ENCODE assay signal across 24 cellular contexts in genomic region chr1:208917281-208917680, GRCh38.
"Had no signal": no experiment of that assay in that cellular context is flagged by ENCODE, and none has a peak within 500 bp of the region (broad histone marks: within the 10 kb centered on the region; RNA-seq: fewer than 3 reads in every experiment).

No MANE protein-coding gene starts in this region.

- H3K4me3 Mint-ChIP-seq: activated CD4-positive, alpha-beta memory T cell treated with anti-CD3 and anti-CD28 coated beads, Interleukin-2, amount 10 ng/mL, durations not matched to agents 7 days and 5 days; activated CD4-positive, alpha-beta T cell treated with anti-CD3 and anti-CD28 coated beads, Interleukin-2, amount 10 ng/mL, durations not matched to agents 24 days and 14 days; activated naive CD4-positive, alpha-beta T cell treated with anti-CD3 and anti-CD28 coated beads, Interleukin-2, amount 50 U/mL, for 24 hours; brain; memory B cell; nephron progenitor cell had no signal

- H3K27ac ChIP-seq: esophagus squamous epithelium, gastrocnemius medialis, spleen, testis, vagina had no signal

- ATAC-seq: gastrocnemius medialis, left cardiac atrium had no signal

- H3K36me3 ChIP-seq: esophagus squamous epithelium, gastrocnemius medialis, spleen, vagina had no signal

- H3K4me1 Mint-ChIP-seq: activated CD4-positive, alpha-beta memory T cell treated with anti-CD3 and anti-CD28 coated beads, Interleukin-2, amount 10 ng/mL, durations not matched to agents 7 days and 5 days; activated CD4-positive, alpha-beta T cell treated with anti-CD3 and anti-CD28 coated beads, Interleukin-2, amount 10 ng/mL, durations not matched to agents 24 days and 14 days; activated naive CD4-positive, alpha-beta T cell treated with anti-CD3 and anti-CD28 coated beads, Interleukin-2, amount 50 U/mL, for 24 hours had no signal

- H3K4me3 ChIP-seq: esophagus squamous epithelium, gastrocnemius medialis, spleen, testis, vagina had no signal

- DNase-seq: activated CD4-positive, alpha-beta memory T cell treated with anti-CD3 and anti-CD28 coated beads, Interleukin-2, amount 10 ng/mL, durations not matched to agents 7 days and 5 days; activated CD4-positive, alpha-beta T cell treated with anti-CD3 and anti-CD28 coated beads, Interleukin-2, amount 10 ng/mL, durations not matched to agents 24 days and 14 days; activated gamma-delta T cell; aorta; central memory CD4-positive, alpha-beta T cell; dermis blood vessel endothelial cell; effector CD8-positive, alpha-beta T cell; esophagus squamous epithelium; gastrocnemius medialis; hippocampal formation; left cardiac atrium; nephron progenitor cell; retina; spleen; stimulated activated CD4-positive, alpha-beta T cell treated with anti-CD3 and anti-CD28 coated beads, Interleukin-4, amount 100 ng/mL, for 1 hour; stimulated activated naive CD4-positive, alpha-beta T cell; T-helper 1 cell; T1000; testis had no signal

- H3K27me3 ChIP-seq: esophagus squamous epithelium, gastrocnemius medialis, spleen, testis, vagina had no signal

- H3K4me1 ChIP-seq: gastrocnemius medialis, spleen, testis, vagina had no signal

- H3K9me3 Mint-ChIP-seq: activated CD4-positive, alpha-beta memory T cell treated with anti-CD3 and anti-CD28 coated beads, Interleukin-2, amount 10 ng/mL, durations not matched to agents 7 days and 5 days; activated CD4-positive, alpha-beta T cell treated with anti-CD3 and anti-CD28 coated beads, Interleukin-2, amount 10 ng/mL, durations not matched to agents 24 days and 14 days; activated naive CD4-positive, alpha-beta T cell treated with anti-CD3 and anti-CD28 coated beads, Interleukin-2, amount 50 U/mL, for 24 hours had no signal

- H3K36me3 Mint-ChIP-seq: activated naive CD4-positive, alpha-beta T cell treated with anti-CD3 and anti-CD28 coated beads, Interleukin-2, amount 50 U/mL, for 24 hours; brain; memory B cell had no signal

- H3K27ac Mint-ChIP-seq: activated CD4-positive, alpha-beta memory T cell treated with anti-CD3 and anti-CD28 coated beads, Interleukin-2, amount 10 ng/mL, durations not matched to agents 7 days and 5 days; activated CD4-positive, alpha-beta T cell treated with anti-CD3 and anti-CD28 coated beads, Interleukin-2, amount 10 ng/mL, durations not matched to agents 24 days and 14 days; activated naive CD4-positive, alpha-beta T cell treated with anti-CD3 and anti-CD28 coated beads, Interleukin-2, amount 50 U/mL, for 24 hours; memory B cell; progenitor cell of endocrine pancreas had no signal

- H3K9me3 ChIP-seq: gastrocnemius medialis, testis had no signal

- H3K27me3 Mint-ChIP-seq: activated CD4-positive, alpha-beta memory T cell treated with anti-CD3 and anti-CD28 coated beads, Interleukin-2, amount 10 ng/mL, durations not matched to agents 7 days and 5 days; activated CD4-positive, alpha-beta T cell treated with anti-CD3 and anti-CD28 coated beads, Interleukin-2, amount 10 ng/mL, durations not matched to agents 24 days and 14 days; brain; memory B cell; progenitor cell of endocrine pancreas had no signal
